1 cellular context compared by ENCODE assay signal in the genomic region with DNA sequence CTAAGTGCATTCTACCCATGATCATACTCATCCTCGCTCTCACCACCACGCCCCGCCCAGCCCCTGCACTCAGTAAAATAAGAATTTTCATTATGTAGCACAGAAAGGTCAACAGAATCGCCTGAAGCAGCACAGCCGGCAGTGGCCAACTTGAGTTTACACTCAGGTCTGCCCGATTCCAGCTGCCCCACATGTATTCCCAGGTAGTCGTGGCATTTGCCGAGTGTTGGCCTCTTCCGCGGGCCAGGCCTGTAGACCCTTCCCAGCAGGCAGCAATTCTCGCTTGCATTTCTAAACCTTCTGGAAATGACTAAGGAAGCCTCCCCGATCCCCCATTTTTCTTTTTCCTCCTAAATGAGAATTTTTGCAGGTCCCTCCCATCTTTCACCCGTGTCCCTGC.
TF ChIP-seq lines count a peak whose summit lies in the region.

No MANE protein-coding gene starts in this region.

TF ChIP-seq in K562, 482 proteins besides CTCF, POLR2A, EP300 and RAD21:
- TF ChIP-seq ZNF79 (CRISPR knock-in tag; IDR thresholded peaks at IDR 0.05; ENCODE audit: low read depth) (no peak), BCOR (IDR thresholded peaks at IDR 0.05) (peak; percentile 21; the same call in 1 of the 2 replicates)
